1 cellular context compared by ENCODE assay signal in genomic region chr7:130896898-130897514, GRCh38.
A peak's percentile ranks its signal among the peaks of the same experiment; 100 is the strongest.
TF ChIP-seq lines count a peak whose summit lies in the region.

No MANE protein-coding gene starts in this region.

TF ChIP-seq in A549, 52 proteins besides CTCF, POLR2A, EP300 and RAD21 (continued from another document):
- TF ChIP-seq E2F6 (IDR thresholded peaks at IDR 0.05; ENCODE audit: borderline replicate concordance, low read depth) (peak; percentile 79; the same call in 1 of the 2 replicates), EHF (CRISPR knock-in tag; IDR thresholded peaks at IDR 0.05) (peak; percentile 25; the same call in 1 of the 2 replicates), NFE2L2 (conservative IDR thresholded peaks at IDR 0.05; ENCODE audit: low read length) (no peak), ZNF302 (CRISPR knock-in tag; IDR thresholded peaks at IDR 0.05) (no peak), MAX (IDR thresholded peaks at IDR 0.05) (peak; percentile 98), SREBF2 (IDR thresholded peaks at IDR 0.05) (no peak), CHD4 (IDR thresholded peaks at IDR 0.05; ENCODE audit: borderline replicate concordance) (no peak), GATA3 (IDR thresholded peaks at IDR 0.05; ENCODE audit: borderline replicate concordance) (0 out of 2 replicates have a peak, but pooled peaks have one; percentile 3), RARB (CRISPR knock-in tag; IDR thresholded peaks at IDR 0.05) (0 out of 2 replicates have a peak, but pooled peaks have one; percentile 53), HEYL (CRISPR knock-in tag; IDR thresholded peaks at IDR 0.05) (no peak), ZSCAN20 (CRISPR knock-in tag; IDR thresholded peaks at IDR 0.05) (no peak), HOXB13 (CRISPR knock-in tag; IDR thresholded peaks at IDR 0.05; ENCODE audit: low read depth) (peak; percentile 83; the same call in 1 of the 2 replicates)
